ENCODE assay signal across 14 cellular contexts in the genomic region with DNA sequence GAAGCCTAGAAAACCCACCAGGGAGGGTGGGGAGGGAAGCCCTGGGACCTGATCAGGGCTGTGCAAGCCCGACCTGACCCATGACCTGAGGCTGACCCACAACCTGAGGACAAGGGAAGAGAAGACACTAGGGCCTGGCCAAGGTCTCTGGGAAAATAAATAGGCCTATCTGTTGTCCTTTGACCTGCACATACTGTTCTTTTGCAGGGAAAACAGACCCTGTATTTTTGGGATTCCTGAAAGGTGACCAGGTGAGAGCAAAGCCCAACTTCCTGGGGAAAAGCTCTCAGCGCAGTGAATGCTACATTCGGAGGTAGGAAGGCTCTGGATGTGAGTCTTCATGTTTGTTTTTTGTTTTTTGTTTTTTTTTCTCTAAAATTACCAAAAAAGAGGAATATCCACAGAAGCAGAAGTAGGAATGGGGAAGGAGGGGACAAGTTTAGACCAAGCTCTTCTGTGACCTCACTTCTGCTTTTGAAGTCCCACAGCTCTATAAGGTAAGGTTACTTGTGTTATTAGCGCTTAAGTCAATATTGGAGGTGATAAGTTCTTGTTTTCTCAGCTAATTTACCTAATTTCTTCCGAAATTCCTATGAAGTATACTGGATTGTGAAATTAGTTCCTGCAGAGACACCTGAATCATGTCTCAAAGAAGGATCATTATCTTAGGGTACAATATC. TPM values are rescaled to one million over a fixed set of nuclear protein-coding genes. Genes with fewer than 3 reads are reported as not detected.
DNase-seq lines count a peak whose midpoint lies in the region; ATAC-seq and TF ChIP-seq lines count a peak whose summit lies in the region.
"Had no signal": no experiment of that assay in that cellular context is flagged by ENCODE, and none has a peak within 500 bp of the region (broad histone marks: within the 10 kb centered on the region; RNA-seq: fewer than 3 reads in every experiment).

No MANE protein-coding gene starts in this region.

- intact Hi-C loops in sciatic nerve (cut with DNase I) (no loop called here), thyroid gland (cut with DNase I) (no loop called here)

- H4K20me1 ChIP-seq in hepatocyte (ENCODE audit: insufficient read depth, poor library complexity, severe bottlenecking): no peaks in the 10 kb centered on the region

- DNase-seq in NOMO-1 treated with dmso at 0.1 percent for 144 hours (lab: John Stamatoyannopoulos, UW; ENCODE audit: unreplicated experiment) (peak; percentile 87), hepatocyte (ENCODE audit: low spot score) (no peak), sciatic nerve (ENCODE audit: low spot score) (no peak), epidermal melanocyte (ENCODE audit: insufficient read length, low spot score) (no peak), thyroid gland (no peak)
- DNase-seq: activated CD8-positive, alpha-beta memory T cell treated with anti-CD3 and anti-CD28 coated beads for 24 hours; CD8-positive, alpha-beta T cell; heart left ventricle; NCI-H1092; NCI-H226; retina had no signal

- H3K27me3 ChIP-seq in hepatocyte (no peaks in the 10 kb centered on the region), thyroid gland (no peaks in the 10 kb centered on the region)
- H3K27me3 ChIP-seq: heart left ventricle had no signal

- H3K4me1 ChIP-seq in hepatocyte (ENCODE audit: insufficient read depth) (peaks cover 3% of the 10 kb centered on the region), thyroid gland (no peaks in the 10 kb centered on the region)

- WGBS in hepatocyte (ENCODE audit: low lambda C conversion rate, missing lambda C conversion rate): 62% methylated on average over 5 of the region's 5 CpGs
- 85 to 86% methylated on average over 5 of the region's 5 CpGs for WGBS in thyroid gland, 2 donors

- H3K4me2 ChIP-seq in hepatocyte: no peak overlapping the region

- TF ChIP-seq CTCF in hepatocyte (IDR thresholded peaks at IDR 0.05; ENCODE audit: poor library complexity) (no peak), thyroid gland (IDR thresholded peaks at IDR 0.05) (no peak)

- no peaks in the 10 kb centered on the region for H3K9me3 ChIP-seq in hepatocyte (ENCODE audit: low read depth)
- no peaks in the 10 kb centered on the region for H3K9me3 ChIP-seq in thyroid gland
- H3K9me3 ChIP-seq: heart left ventricle had no signal

- no peak overlapping the region for H3K4me3 ChIP-seq in hepatocyte
- no peak overlapping the region for H3K4me3 ChIP-seq in thyroid gland (replicated peaks in 1 of 3)
- H3K4me3 ChIP-seq: heart left ventricle had no signal

- H3K36me3 ChIP-seq in hepatocyte (replicated peaks; ENCODE audit: insufficient read depth, low read depth) (no peaks in the 10 kb centered on the region), thyroid gland (no peaks in the 10 kb centered on the region)
- H3K36me3 ChIP-seq: heart left ventricle had no signal

- no peaks in the 10 kb centered on the region for H3K9me2 ChIP-seq in hepatocyte (replicated peaks; ENCODE audit: insufficient read depth)

- H3K79me2 ChIP-seq in hepatocyte: no peaks in the 10 kb centered on the region

- ATAC-seq in GM19397 (IDR thresholded peaks at IDR 0.05; ENCODE audit: unreplicated experiment) (peak; percentile 2), sciatic nerve (peak; percentile 68), GM18858 (IDR thresholded peaks at IDR 0.05; ENCODE audit: unreplicated experiment) (no peak), GM19463 (IDR thresholded peaks at IDR 0.05; ENCODE audit: unreplicated experiment) (no peak)
- ATAC-seq: CD8-positive, alpha-beta T cell had no signal

- no peak overlapping the region for H2AFZ ChIP-seq in hepatocyte

- TF ChIP-seq POLR2A in thyroid gland (IDR thresholded peaks at IDR 0.05): no peak

- H3K27ac ChIP-seq in hepatocyte (peak overlapping the region; percentile 30), thyroid gland (no peak overlapping the region)

RNA-seq across cellular contexts. Expression of gene LYST, which starts 26.2 kb away (rescaled TPM):
- total RNA-seq in hepatocyte (6.1 and 6.2 TPM in 2 replicates), sciatic nerve (61.9 TPM), thyroid gland (10 to 100 TPM; 46.8 to 68.4 (median 47.8) TPM)
- 3.0 and 3.5 TPM in 2 replicates for polyA plus RNA-seq in hepatocyte

Comparison
In these comparisons a context has a peak if more than half of its experiments do, and no peak if none do; other contexts are left out.
1. ATAC-seq: peak in GM19397 (single experiment) and sciatic nerve (single experiment); none in GM18858 (single experiment) and GM19463 (single experiment).